ENCODE assay signal across 17 cellular contexts in genomic region chr12:131735863-131736806, GRCh38. TPM values are rescaled to one million over a fixed set of nuclear protein-coding genes. Genes with fewer than 3 reads are reported as not detected.
DNase-seq lines count a peak whose midpoint lies in the region; ATAC-seq and TF ChIP-seq lines count a peak whose summit lies in the region.
"Had no signal": no experiment of that assay in that cellular context is flagged by ENCODE, and none has a peak within 500 bp of the region (broad histone marks: within the 10 kb centered on the region; RNA-seq: fewer than 3 reads in every experiment).

No MANE protein-coding gene starts in this region.

- no peak for DNase-seq in activated CD8-positive, alpha-beta memory T cell treated with anti-CD3 and anti-CD28 coated beads, Interleukin-2, amount 10 ng/mL, durations not matched to agents 7 days and 5 days
- no peak for DNase-seq in activated CD8-positive, alpha-beta memory T cell treated with anti-CD3 and anti-CD28 coated beads, Interleukin-2, amount 50 U/mL, for 4 hours
- DNase-seq in T-helper 17 cell: no peak
- no peak for DNase-seq in endothelial cell (ENCODE audit: low spot score)
- DNase-seq in pons (ENCODE audit: low spot score): peak; percentile 24
- no peak for DNase-seq in uterus
- no peak for DNase-seq in AG08396 (ENCODE audit: low spot score)
- no peak for DNase-seq in effector CD4-positive, alpha-beta T cell
- DNase-seq: activated CD8-positive, alpha-beta T cell treated with anti-CD3 and anti-CD28 coated beads for 36 hours; activated naive CD4-positive, alpha-beta T cell treated with anti-CD3 and anti-CD28 coated beads for 36 hours; NCI-H1105; NCI-H774; small intestine; stimulated activated naive CD4-positive, alpha-beta T cell; T-helper 1 cell had no signal

- H3K36me3 ChIP-seq in uterus: no peaks in the 10 kb centered on the region

- intact Hi-C loops in uterus (cut with DNase I; ENCODE audit: low total_unique reads): no loop called here

- no peak for ATAC-seq in activated CD8-positive, alpha-beta memory T cell treated with anti-CD3 and anti-CD28 coated beads, Interleukin-2, amount 10 ng/mL, durations not matched to agents 7 days and 5 days
- no peak for ATAC-seq in T-helper 17 cell
- ATAC-seq: activated CD8-positive, alpha-beta T cell treated with anti-CD3 and anti-CD28 coated beads for 36 hours; gastroesophageal sphincter had no signal

- H3K27me3 Mint-ChIP-seq in activated CD8-positive, alpha-beta memory T cell treated with anti-CD3 and anti-CD28 coated beads, Interleukin-2, amount 10 ng/mL, durations not matched to agents 7 days and 5 days: no peaks in the 10 kb centered on the region
- H3K27me3 Mint-ChIP-seq in T-helper 17 cell (no peaks in the 10 kb centered on the region), endothelial cell (ENCODE audit: unreplicated experiment) (peaks cover 4% of the 10 kb centered on the region)
- H3K27me3 Mint-ChIP-seq: activated CD8-positive, alpha-beta T cell treated with anti-CD3 and anti-CD28 coated beads for 36 hours; progenitor cell of endocrine pancreas had no signal

- CTCF ChIA-PET in activated CD8-positive, alpha-beta memory T cell treated with anti-CD3 and anti-CD28 coated beads, Interleukin-2, amount 10 ng/mL, durations not matched to agents 7 days and 5 days (lab: Charles Lee): no interaction called here

- peak overlapping the region; percentile 61 for H3K27ac Mint-ChIP-seq in activated CD8-positive, alpha-beta memory T cell treated with anti-CD3 and anti-CD28 coated beads, Interleukin-2, amount 10 ng/mL, durations not matched to agents 7 days and 5 days
- H3K27ac Mint-ChIP-seq in T-helper 17 cell (peak overlapping the region; percentile 24), endothelial cell (ENCODE audit: unreplicated experiment) (peak overlapping the region; percentile 8)
- H3K27ac Mint-ChIP-seq: activated CD8-positive, alpha-beta T cell treated with anti-CD3 and anti-CD28 coated beads for 36 hours; activated naive CD4-positive, alpha-beta T cell treated with anti-CD3 and anti-CD28 coated beads for 36 hours had no signal

- no peaks in the 10 kb centered on the region for H3K27me3 ChIP-seq in uterus
- H3K27me3 ChIP-seq: gastroesophageal sphincter had no signal

- H3K36me3 Mint-ChIP-seq in activated CD8-positive, alpha-beta memory T cell treated with anti-CD3 and anti-CD28 coated beads, Interleukin-2, amount 10 ng/mL, durations not matched to agents 7 days and 5 days: peaks cover 29% of the 10 kb centered on the region
- H3K36me3 Mint-ChIP-seq in T-helper 17 cell (ENCODE audit: low read depth): peaks cover 3% of the 10 kb centered on the region
- peaks cover 43% of the 10 kb centered on the region for H3K36me3 Mint-ChIP-seq in endothelial cell (ENCODE audit: low read depth, unreplicated experiment)

- no peaks in the 10 kb centered on the region for H3K9me3 Mint-ChIP-seq in activated CD8-positive, alpha-beta memory T cell treated with anti-CD3 and anti-CD28 coated beads, Interleukin-2, amount 10 ng/mL, durations not matched to agents 7 days and 5 days (ENCODE audit: low read depth)
- H3K9me3 Mint-ChIP-seq in endothelial cell (ENCODE audit: unreplicated experiment): no peaks in the 10 kb centered on the region
- H3K9me3 Mint-ChIP-seq: activated CD8-positive, alpha-beta T cell treated with anti-CD3 and anti-CD28 coated beads for 36 hours; activated naive CD4-positive, alpha-beta T cell treated with anti-CD3 and anti-CD28 coated beads for 36 hours had no signal

- no peaks in the 10 kb centered on the region for H3K9me3 ChIP-seq in T-helper 17 cell (ENCODE audit: control insufficient read depth, low read length, poor library complexity, severe bottlenecking)
- no peaks in the 10 kb centered on the region for H3K9me3 ChIP-seq in uterus
- H3K9me3 ChIP-seq: gastroesophageal sphincter had no signal

- H3K4me3 Mint-ChIP-seq in activated CD8-positive, alpha-beta memory T cell treated with anti-CD3 and anti-CD28 coated beads, Interleukin-2, amount 10 ng/mL, durations not matched to agents 7 days and 5 days: no peak overlapping the region
- no peak overlapping the region for H3K4me3 Mint-ChIP-seq in T-helper 17 cell
- H3K4me3 Mint-ChIP-seq in endothelial cell (ENCODE audit: unreplicated experiment): no peak overlapping the region
- H3K4me3 Mint-ChIP-seq: activated CD8-positive, alpha-beta T cell treated with anti-CD3 and anti-CD28 coated beads for 36 hours; activated naive CD4-positive, alpha-beta T cell treated with anti-CD3 and anti-CD28 coated beads for 36 hours had no signal

- peaks cover 3% of the 10 kb centered on the region for H3K4me1 Mint-ChIP-seq in activated CD8-positive, alpha-beta memory T cell treated with anti-CD3 and anti-CD28 coated beads, Interleukin-2, amount 10 ng/mL, durations not matched to agents 7 days and 5 days
- peaks cover 2% of the 10 kb centered on the region for H3K4me1 Mint-ChIP-seq in T-helper 17 cell
- H3K4me1 Mint-ChIP-seq in endothelial cell (ENCODE audit: unreplicated experiment): peaks cover 2% of the 10 kb centered on the region

- TF ChIP-seq POLR2A in uterus (IDR thresholded peaks at IDR 0.05): no peak

- H3K4me1 ChIP-seq in uterus: no peaks in the 10 kb centered on the region

- H3K4me3 ChIP-seq in uterus: no peak overlapping the region
- H3K4me3 ChIP-seq: gastroesophageal sphincter had no signal

- TF ChIP-seq CTCF in endothelial cell (IDR thresholded peaks at IDR 0.05; ENCODE audit: unreplicated experiment): no peak
- TF ChIP-seq CTCF in uterus (IDR thresholded peaks at IDR 0.05): no peak

- no peak overlapping the region for H3K27ac ChIP-seq in uterus

RNA-seq across cellular contexts. Expression of gene SFSWAP, which starts 25.2 kb away (rescaled TPM):
- total RNA-seq in activated CD8-positive, alpha-beta memory T cell treated with anti-CD3 and anti-CD28 coated beads, Interleukin-2, amount 10 ng/mL, durations not matched to agents 7 days and 5 days: 10 to 100 TPM; 54.9 to 55.9 TPM
- total RNA-seq in T-helper 17 cell (10 to 100 TPM; 80.0 to 87.8 TPM), endothelial cell (ENCODE audit: unreplicated experiment) (56.3 TPM), uterus (10 to 100 TPM; 25.3 to 78.1 (median 55.2) TPM)

Comparison
In these comparisons a context has a peak if more than half of its experiments do, and no peak if none do; other contexts are left out.
1. H3K27ac Mint-ChIP-seq: peak in every context shown above with its lines; median percentile 61 in activated CD8-positive, alpha-beta memory T cell treated with anti-CD3 and anti-CD28 coated beads, Interleukin-2, amount 10 ng/mL, durations not matched to agents 7 days and 5 days; 24 in T-helper 17 cell; 8 in endothelial cell.